1 cellular context compared by ENCODE assay signal in the genomic region with DNA sequence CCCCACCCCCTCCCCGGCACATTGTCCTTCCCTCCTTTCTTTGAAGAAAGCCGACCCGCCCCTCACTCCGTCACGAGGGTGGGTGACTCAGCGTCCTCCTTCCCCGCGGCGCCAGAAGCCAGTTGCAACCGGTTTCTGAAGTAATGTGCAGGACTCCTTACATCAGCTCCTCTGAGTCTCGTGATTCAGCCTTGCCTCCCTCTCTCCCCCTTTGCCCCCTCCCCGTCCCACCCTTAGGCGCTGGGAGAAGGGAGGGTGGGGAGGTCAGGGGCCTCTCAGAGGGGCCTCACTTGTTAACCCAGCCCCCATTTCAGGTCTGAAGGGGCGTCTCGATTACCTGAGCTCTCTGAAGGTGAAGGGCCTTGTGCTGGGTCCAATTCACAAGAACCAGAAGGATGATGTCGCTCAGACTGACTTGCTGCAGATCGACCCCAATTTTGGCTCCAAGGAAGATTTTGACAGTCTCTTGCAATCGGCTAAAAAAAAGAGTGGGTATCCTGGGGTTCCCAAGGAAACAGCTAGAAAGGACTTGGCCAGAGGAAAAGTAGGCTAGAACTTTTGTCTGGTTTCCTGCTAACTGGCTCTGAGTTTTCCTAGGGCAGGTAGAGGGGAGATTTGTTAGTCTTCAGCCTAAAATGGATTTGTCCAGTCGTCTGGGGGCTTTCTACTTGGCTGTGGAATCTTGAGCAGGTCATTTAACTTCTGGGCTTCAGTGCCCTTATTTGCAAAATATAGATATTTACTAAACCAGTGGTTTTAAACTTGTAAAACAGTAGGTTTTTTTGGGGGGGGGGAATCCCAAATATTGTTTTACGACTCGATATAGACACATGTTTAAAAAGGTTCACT.
TF ChIP-seq lines count a peak whose summit lies in the region.

No MANE protein-coding gene starts in this region.

TF ChIP-seq in HepG2, 621 proteins besides CTCF, POLR2A, EP300 and RAD21 (continues in another document):
- TF ChIP-seq FOSL1 (CRISPR knock-in tag; IDR thresholded peaks at IDR 0.05; ENCODE audit: borderline replicate concordance) (peak; percentile 49; the same call in 1 of the 2 replicates), NCOR1 (IDR thresholded peaks at IDR 0.05; ENCODE audit: borderline replicate concordance, low read length) (peak; percentile 8; the same call in 1 of the 2 replicates), FOXO1 (CRISPR knock-in tag; IDR thresholded peaks at IDR 0.05) (no peak), ZNF720 (CRISPR knock-in tag; IDR thresholded peaks at IDR 0.05) (no peak), HCFC1 (IDR thresholded peaks at IDR 0.05; ENCODE audit: low read depth, low read length) (no peak), RBM22 (optimal IDR thresholded peaks at IDR 0.05; ENCODE audit: low read length) (peak; percentile 33), ZSCAN12 (CRISPR knock-in tag; IDR thresholded peaks at IDR 0.05) (no peak), POLR2G (IDR thresholded peaks at IDR 0.05; ENCODE audit: low read depth, low read length) (peak; percentile 64), KAT8 (CRISPR knock-in tag; IDR thresholded peaks at IDR 0.05) (peak; percentile 36; the same call in 1 of the 2 replicates), ZNF331 (CRISPR knock-in tag; IDR thresholded peaks at IDR 0.05) (no peak), SALL2 (CRISPR knock-in tag; IDR thresholded peaks at IDR 0.05) (no peak), ZNF83 (CRISPR knock-in tag; IDR thresholded peaks at IDR 0.05; ENCODE audit: borderline replicate concordance) (no peak), CCAR2 (optimal IDR thresholded peaks at IDR 0.05; ENCODE audit: low read depth, low read length) (peak; percentile 17), ZSCAN9 (CRISPR knock-in tag; IDR thresholded peaks at IDR 0.05; ENCODE audit: borderline replicate concordance) (0 out of 2 replicates have a peak, but pooled peaks have one; percentile 44), TCF7 (IDR thresholded peaks at IDR 0.05; ENCODE audit: low read depth) (peak; percentile 78), ZNF674 (CRISPR knock-in tag; IDR thresholded peaks at IDR 0.05; ENCODE audit: low read depth) (0 out of 2 replicates have a peak, but pooled peaks have one; percentile 1), SP5 (CRISPR knock-in tag; IDR thresholded peaks at IDR 0.05; ENCODE audit: borderline replicate concordance, low read depth) (0 out of 2 replicates have a peak, but pooled peaks have one; percentile 2), MYC (CRISPR knock-in tag; IDR thresholded peaks at IDR 0.05; ENCODE audit: borderline replicate concordance) (no peak), CEBPG (CRISPR knock-in tag; IDR thresholded peaks at IDR 0.05) (peak; percentile 93), NFE2 (CRISPR knock-in tag; IDR thresholded peaks at IDR 0.05) (peak; percentile 39; the same call in 1 of the 2 replicates), ZNF839 (CRISPR knock-in tag; IDR thresholded peaks at IDR 0.05; ENCODE audit: borderline replicate concordance) (no peak), ZNF124 (CRISPR knock-in tag; IDR thresholded peaks at IDR 0.05) (0 out of 2 replicates have a peak, but pooled peaks have one; percentile 4)
- TF ChIP-seq, protein P1, sequence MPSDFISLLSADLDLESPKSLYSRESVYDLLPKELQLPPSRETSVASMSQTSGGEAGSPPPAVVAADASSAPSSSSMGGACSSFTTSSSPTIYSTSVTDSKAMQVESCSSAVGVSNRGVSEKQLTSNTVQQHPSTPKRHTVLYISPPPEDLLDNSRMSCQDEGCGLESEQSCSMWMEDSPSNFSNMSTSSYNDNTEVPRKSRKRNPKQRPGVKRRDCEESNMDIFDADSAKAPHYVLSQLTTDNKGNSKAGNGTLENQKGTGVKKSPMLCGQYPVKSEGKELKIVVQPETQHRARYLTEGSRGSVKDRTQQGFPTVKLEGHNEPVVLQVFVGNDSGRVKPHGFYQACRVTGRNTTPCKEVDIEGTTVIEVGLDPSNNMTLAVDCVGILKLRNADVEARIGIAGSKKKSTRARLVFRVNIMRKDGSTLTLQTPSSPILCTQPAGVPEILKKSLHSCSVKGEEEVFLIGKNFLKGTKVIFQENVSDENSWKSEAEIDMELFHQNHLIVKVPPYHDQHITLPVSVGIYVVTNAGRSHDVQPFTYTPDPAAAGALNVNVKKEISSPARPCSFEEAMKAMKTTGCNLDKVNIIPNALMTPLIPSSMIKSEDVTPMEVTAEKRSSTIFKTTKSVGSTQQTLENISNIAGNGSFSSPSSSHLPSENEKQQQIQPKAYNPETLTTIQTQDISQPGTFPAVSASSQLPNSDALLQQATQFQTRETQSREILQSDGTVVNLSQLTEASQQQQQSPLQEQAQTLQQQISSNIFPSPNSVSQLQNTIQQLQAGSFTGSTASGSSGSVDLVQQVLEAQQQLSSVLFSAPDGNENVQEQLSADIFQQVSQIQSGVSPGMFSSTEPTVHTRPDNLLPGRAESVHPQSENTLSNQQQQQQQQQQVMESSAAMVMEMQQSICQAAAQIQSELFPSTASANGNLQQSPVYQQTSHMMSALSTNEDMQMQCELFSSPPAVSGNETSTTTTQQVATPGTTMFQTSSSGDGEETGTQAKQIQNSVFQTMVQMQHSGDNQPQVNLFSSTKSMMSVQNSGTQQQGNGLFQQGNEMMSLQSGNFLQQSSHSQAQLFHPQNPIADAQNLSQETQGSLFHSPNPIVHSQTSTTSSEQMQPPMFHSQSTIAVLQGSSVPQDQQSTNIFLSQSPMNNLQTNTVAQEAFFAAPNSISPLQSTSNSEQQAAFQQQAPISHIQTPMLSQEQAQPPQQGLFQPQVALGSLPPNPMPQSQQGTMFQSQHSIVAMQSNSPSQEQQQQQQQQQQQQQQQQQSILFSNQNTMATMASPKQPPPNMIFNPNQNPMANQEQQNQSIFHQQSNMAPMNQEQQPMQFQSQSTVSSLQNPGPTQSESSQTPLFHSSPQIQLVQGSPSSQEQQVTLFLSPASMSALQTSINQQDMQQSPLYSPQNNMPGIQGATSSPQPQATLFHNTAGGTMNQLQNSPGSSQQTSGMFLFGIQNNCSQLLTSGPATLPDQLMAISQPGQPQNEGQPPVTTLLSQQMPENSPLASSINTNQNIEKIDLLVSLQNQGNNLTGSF (CRISPR knock-in tag; IDR thresholded peaks at IDR 0.05): no peak
- TF ChIP-seq, protein P2, sequence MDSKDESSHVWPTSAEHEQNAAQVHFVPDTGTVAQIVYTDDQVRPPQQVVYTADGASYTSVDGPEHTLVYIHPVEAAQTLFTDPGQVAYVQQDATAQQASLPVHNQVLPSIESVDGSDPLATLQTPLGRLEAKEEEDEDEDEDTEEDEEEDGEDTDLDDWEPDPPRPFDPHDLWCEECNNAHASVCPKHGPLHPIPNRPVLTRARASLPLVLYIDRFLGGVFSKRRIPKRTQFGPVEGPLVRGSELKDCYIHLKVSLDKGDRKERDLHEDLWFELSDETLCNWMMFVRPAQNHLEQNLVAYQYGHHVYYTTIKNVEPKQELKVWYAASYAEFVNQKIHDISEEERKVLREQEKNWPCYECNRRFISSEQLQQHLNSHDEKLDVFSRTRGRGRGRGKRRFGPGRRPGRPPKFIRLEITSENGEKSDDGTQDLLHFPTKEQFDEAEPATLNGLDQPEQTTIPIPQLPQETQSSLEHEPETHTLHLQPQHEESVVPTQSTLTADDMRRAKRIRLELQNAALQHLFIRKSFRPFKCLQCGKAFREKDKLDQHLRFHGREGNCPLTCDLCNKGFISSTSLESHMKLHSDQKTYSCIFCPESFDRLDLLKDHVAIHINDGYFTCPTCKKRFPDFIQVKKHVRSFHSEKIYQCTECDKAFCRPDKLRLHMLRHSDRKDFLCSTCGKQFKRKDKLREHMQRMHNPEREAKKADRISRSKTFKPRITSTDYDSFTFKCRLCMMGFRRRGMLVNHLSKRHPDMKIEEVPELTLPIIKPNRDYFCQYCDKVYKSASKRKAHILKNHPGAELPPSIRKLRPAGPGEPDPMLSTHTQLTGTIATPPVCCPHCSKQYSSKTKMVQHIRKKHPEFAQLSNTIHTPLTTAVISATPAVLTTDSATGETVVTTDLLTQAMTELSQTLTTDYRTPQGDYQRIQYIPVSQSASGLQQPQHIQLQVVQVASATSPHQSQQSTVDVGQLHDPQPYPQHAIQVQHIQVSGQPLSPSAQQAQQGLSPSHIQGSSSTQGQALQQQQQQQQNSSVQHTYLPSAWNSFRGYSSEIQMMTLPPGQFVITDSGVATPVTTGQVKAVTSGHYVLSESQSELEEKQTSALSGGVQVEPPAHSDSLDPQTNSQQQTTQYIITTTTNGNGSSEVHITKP (CRISPR knock-in tag; IDR thresholded peaks at IDR 0.05; ENCODE audit: low read depth): peak; percentile 46; the same call in 1 of the 2 replicates
- TF ChIP-seq, protein P3, sequence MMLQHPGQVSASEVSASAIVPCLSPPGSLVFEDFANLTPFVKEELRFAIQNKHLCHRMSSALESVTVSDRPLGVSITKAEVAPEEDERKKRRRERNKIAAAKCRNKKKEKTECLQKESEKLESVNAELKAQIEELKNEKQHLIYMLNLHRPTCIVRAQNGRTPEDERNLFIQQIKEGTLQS (CRISPR knock-in tag; IDR thresholded peaks at IDR 0.05): peak; percentile 79
- TF ChIP-seq, protein P4, sequence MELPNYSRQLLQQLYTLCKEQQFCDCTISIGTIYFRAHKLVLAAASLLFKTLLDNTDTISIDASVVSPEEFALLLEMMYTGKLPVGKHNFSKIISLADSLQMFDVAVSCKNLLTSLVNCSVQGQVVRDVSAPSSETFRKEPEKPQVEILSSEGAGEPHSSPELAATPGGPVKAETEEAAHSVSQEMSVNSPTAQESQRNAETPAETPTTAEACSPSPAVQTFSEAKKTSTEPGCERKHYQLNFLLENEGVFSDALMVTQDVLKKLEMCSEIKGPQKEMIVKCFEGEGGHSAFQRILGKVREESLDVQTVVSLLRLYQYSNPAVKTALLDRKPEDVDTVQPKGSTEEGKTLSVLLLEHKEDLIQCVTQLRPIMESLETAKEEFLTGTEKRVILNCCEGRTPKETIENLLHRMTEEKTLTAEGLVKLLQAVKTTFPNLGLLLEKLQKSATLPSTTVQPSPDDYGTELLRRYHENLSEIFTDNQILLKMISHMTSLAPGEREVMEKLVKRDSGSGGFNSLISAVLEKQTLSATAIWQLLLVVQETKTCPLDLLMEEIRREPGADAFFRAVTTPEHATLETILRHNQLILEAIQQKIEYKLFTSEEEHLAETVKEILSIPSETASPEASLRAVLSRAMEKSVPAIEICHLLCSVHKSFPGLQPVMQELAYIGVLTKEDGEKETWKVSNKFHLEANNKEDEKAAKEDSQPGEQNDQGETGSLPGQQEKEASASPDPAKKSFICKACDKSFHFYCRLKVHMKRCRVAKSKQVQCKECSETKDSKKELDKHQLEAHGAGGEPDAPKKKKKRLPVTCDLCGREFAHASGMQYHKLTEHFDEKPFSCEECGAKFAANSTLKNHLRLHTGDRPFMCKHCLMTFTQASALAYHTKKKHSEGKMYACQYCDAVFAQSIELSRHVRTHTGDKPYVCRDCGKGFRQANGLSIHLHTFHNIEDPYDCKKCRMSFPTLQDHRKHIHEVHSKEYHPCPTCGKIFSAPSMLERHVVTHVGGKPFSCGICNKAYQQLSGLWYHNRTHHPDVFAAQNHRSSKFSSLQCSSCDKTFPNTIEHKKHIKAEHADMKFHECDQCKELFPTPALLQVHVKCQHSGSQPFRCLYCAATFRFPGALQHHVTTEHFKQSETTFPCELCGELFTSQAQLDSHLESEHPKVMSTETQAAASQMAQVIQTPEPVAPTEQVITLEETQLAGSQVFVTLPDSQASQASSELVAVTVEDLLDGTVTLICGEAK (IDR thresholded peaks at IDR 0.05): no peak
- TF ChIP-seq, protein P4 (CRISPR knock-in tag; IDR thresholded peaks at IDR 0.05): no peak
- TF ChIP-seq, protein P5, sequence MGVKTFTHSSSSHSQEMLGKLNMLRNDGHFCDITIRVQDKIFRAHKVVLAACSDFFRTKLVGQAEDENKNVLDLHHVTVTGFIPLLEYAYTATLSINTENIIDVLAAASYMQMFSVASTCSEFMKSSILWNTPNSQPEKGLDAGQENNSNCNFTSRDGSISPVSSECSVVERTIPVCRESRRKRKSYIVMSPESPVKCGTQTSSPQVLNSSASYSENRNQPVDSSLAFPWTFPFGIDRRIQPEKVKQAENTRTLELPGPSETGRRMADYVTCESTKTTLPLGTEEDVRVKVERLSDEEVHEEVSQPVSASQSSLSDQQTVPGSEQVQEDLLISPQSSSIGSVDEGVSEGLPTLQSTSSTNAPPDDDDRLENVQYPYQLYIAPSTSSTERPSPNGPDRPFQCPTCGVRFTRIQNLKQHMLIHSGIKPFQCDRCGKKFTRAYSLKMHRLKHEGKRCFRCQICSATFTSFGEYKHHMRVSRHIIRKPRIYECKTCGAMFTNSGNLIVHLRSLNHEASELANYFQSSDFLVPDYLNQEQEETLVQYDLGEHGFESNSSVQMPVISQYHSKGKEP (CRISPR knock-in tag; IDR thresholded peaks at IDR 0.05): no peak
- TF ChIP-seq, protein P6, sequence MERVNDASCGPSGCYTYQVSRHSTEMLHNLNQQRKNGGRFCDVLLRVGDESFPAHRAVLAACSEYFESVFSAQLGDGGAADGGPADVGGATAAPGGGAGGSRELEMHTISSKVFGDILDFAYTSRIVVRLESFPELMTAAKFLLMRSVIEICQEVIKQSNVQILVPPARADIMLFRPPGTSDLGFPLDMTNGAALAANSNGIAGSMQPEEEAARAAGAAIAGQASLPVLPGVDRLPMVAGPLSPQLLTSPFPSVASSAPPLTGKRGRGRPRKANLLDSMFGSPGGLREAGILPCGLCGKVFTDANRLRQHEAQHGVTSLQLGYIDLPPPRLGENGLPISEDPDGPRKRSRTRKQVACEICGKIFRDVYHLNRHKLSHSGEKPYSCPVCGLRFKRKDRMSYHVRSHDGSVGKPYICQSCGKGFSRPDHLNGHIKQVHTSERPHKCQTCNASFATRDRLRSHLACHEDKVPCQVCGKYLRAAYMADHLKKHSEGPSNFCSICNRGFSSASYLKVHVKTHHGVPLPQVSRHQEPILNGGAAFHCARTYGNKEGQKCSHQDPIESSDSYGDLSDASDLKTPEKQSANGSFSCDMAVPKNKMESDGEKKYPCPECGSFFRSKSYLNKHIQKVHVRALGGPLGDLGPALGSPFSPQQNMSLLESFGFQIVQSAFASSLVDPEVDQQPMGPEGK (CRISPR knock-in tag; IDR thresholded peaks at IDR 0.05): peak; percentile 75; the same call in 1 of the 2 replicates
